32 cellular contexts compared by ENCODE assay signal in genomic region chr11:26580929-26581328, GRCh38. TPM values are rescaled to one million over a fixed set of nuclear protein-coding genes. Genes with fewer than 3 reads are reported as not detected.
DNase-seq lines count a peak whose midpoint lies in the region; ATAC-seq and TF ChIP-seq lines count a peak whose summit lies in the region.
"Had no signal": no experiment of that assay in that cellular context is flagged by ENCODE, and none has a peak within 500 bp of the region (broad histone marks: within the 10 kb centered on the region; RNA-seq: fewer than 3 reads in every experiment).

No MANE protein-coding gene starts in this region.

- peaks cover 30% of the 10 kb centered on the region for H3F3A ChIP-seq in PC-9 (ENCODE audit: insufficient read depth, low read depth)

- H3K27me3 Mint-ChIP-seq in stimulated activated naive CD8-positive, alpha-beta T cell treated with anti-CD3 and anti-CD28 coated beads, Interleukin-15, amount 100 ng/mL, for 72 hours = no peaks in the 10 kb centered on the region
- no peaks in the 10 kb centered on the region for H3K27me3 Mint-ChIP-seq in activated T-helper 2 cell treated with anti-CD3 and anti-CD28 coated beads, Interferon-gamma antibody, Interleukin-2, Interleukin-4, amounts not matched to agents 10 μg/mL and 5 μg/mL and 100 μg/mL, durations not matched to agents 14 hours and 24 hours and 36 hours (ENCODE audit: low read depth)
- H3K27me3 Mint-ChIP-seq: activated T-cell treated with anti-CD3 and anti-CD28 coated beads, Interleukin-2, amount 50 U/mL, for 24 hours; natural killer cell treated with Interleukin-12 subunit alpha and Interleukin-12 subunit beta and Interleukin-15 and Interleukin-18, amount 100 ng/mL, for 72 hours; stimulated activated naive B cell treated with anti-CD40 and anti-IgM and Interleukin-4, amounts not matched to agents 10 μg/mL and 1 μg/mL and 100 μg/mL, for 72 hours had no signal

- CTCF ChIA-PET in PC-9 (lab: Charles Lee) = no interaction called here
- CTCF ChIA-PET in A673 (lab: Charles Lee) = no interaction called here

- H3K27me3 ChIP-seq in PC-9 (ENCODE audit: insufficient read depth, low read depth) (no peaks in the 10 kb centered on the region), A673 (replicated peaks; ENCODE audit: insufficient read depth, low read depth, low read length, poor library complexity) (no peaks in the 10 kb centered on the region)
- H3K27me3 ChIP-seq: adrenal gland, cardiac muscle cell, hepatocyte, Peyer's patch, testis had no signal

- intact Hi-C loops in PC-9 (cut with micrococcal nuclease; ENCODE audit: unreplicated experiment) (loop anchor here (5.0 kb wide), 1 partner anchor 41 kb away; no protein-coding TSS in a partner anchor), A673 (cut with micrococcal nuclease; ENCODE audit: unreplicated experiment) (no loop called here)
- intact Hi-C loops in activated T-helper 2 cell treated with anti-CD3 and anti-CD28 coated beads, Interferon-gamma antibody, Interleukin-2, Interleukin-4, amounts not matched to agents 10 μg/mL and 5 μg/mL and 100 μg/mL, durations not matched to agents 14 hours and 24 hours and 36 hours (cut with micrococcal nuclease) = no loop called here

- H2AFZ ChIP-seq in PC-9 = no peak overlapping the region
- H2AFZ ChIP-seq: GM23338, hepatocyte had no signal

- no peak for ATAC-seq in stimulated activated naive CD8-positive, alpha-beta T cell treated with anti-CD3 and anti-CD28 coated beads, Interleukin-15, amount 100 ng/mL, for 72 hours
- ATAC-seq: CD8-positive, alpha-beta T cell; GM23338; natural killer cell treated with Interleukin-12 subunit alpha and Interleukin-12 subunit beta and Interleukin-15 and Interleukin-18, amount 100 ng/mL, for 72 hours; stimulated activated naive B cell treated with anti-CD40 and anti-IgM and Interleukin-4, amounts not matched to agents 10 μg/mL and 1 μg/mL and 100 μg/mL, for 72 hours had no signal

- TF ChIP-seq CTCF in PC-9 (conservative IDR thresholded peaks at IDR 0.05) (no peak), epithelial cell of esophagus (IDR thresholded peaks at IDR 0.05; ENCODE audit: insufficient read depth, low read depth, low read length, missing control alignments) (no peak), A673 (conservative IDR thresholded peaks at IDR 0.05; ENCODE audit: low read depth, low read length) (no peak)

- H3K27ac ChIP-seq in PC-9 (no peak overlapping the region; the same call in 1 of the 2 replicates), A673 (ENCODE audit: low read depth, low read length, poor library complexity, severe bottlenecking) (no peak overlapping the region)
- H3K27ac ChIP-seq: adrenal gland, cardiac muscle cell, hepatocyte, left ventricle myocardium inferior, Peyer's patch, testis had no signal

- H3K9me2 ChIP-seq in PC-9 (ENCODE audit: insufficient read depth) = no peaks in the 10 kb centered on the region

- POLR2A ChIA-PET in PC-9 (lab: Charles Lee; ENCODE audit: unreplicated experiment) = no interaction called here
- POLR2A ChIA-PET in A673 (lab: Charles Lee; ENCODE audit: low non-redundant PET) = no interaction called here

- H3K9me3 ChIP-seq in PC-9 (ENCODE audit: insufficient read depth, low read depth) = no peaks in the 10 kb centered on the region
- H3K9me3 ChIP-seq in A673 (ENCODE audit: low read depth, low read length, poor library complexity, severe bottlenecking) = no peaks in the 10 kb centered on the region
- H3K9me3 ChIP-seq: adrenal gland, left ventricle myocardium inferior, Peyer's patch, testis had no signal

- DNase-seq in PC-9 (peak in 1 of 2 experiments; percentile 78), epithelial cell of esophagus (ENCODE audit: low read depth) (peak; percentile 41), iris pigment epithelial cell (ENCODE audit: low read depth) (peak; percentile 74), A673 (ENCODE audit: low spot score) (no peak)
- DNase-seq in activated CD4-positive, alpha-beta T cell treated with anti-CD3 and anti-CD28 coated beads for 4 hours = no peak
- no peak for DNase-seq in stimulated activated naive CD8-positive, alpha-beta T cell treated with anti-CD3 and anti-CD28 coated beads, Interleukin-15, amount 100 ng/mL, for 72 hours
- DNase-seq in activated T-helper 2 cell treated with anti-CD3 and anti-CD28 coated beads, Interferon-gamma antibody, Interleukin-2, Interleukin-4, amounts not matched to agents 10 μg/mL and 5 μg/mL and 100 μg/mL, durations not matched to agents 14 hours and 24 hours and 36 hours (ENCODE audit: low spot score) = no peak
- DNase-seq: activated CD4-positive, alpha-beta T cell treated with anti-CD3 and anti-CD28 coated beads for 1 hour; activated T-cell treated with anti-CD3 and anti-CD28 coated beads, Interleukin-2, amount 50 U/mL, for 24 hours; adrenal gland; CD8-positive, alpha-beta T cell; cortex of kidney; foreskin melanocyte; KG1; left ventricle myocardium inferior; MM.1S; NCI-H1436 treated with DMSO at 0.1 percent for 48 hours; NCI-H2107; NCI-H510A; NK-92 treated with Interleukin-12 subunit alpha and Interleukin-12 subunit beta, amount 100 ng/mL, for 24 hours; Peyer's patch; retina; stimulated activated CD4-positive, alpha-beta T cell treated with anti-CD3 and anti-CD28 coated beads, Interleukin-4, amount 100 ng/mL, for 24 hours; stimulated activated naive B cell treated with anti-CD40 and anti-IgM and Interleukin-4, amounts not matched to agents 10 μg/mL and 1 μg/mL and 100 μg/mL, for 72 hours; testis had no signal

- H3K36me3 ChIP-seq in PC-9 (ENCODE audit: low read depth) (no peaks in the 10 kb centered on the region), A673 (ENCODE audit: insufficient read depth, low read length, poor library complexity, severe bottlenecking) (no peaks in the 10 kb centered on the region)
- H3K36me3 ChIP-seq: adrenal gland, cardiac muscle cell, left ventricle myocardium inferior, Peyer's patch had no signal

- H3K4me3 Mint-ChIP-seq in stimulated activated naive CD8-positive, alpha-beta T cell treated with anti-CD3 and anti-CD28 coated beads, Interleukin-15, amount 100 ng/mL, for 72 hours = no peak overlapping the region
- H3K4me3 Mint-ChIP-seq in activated T-helper 2 cell treated with anti-CD3 and anti-CD28 coated beads, Interferon-gamma antibody, Interleukin-2, Interleukin-4, amounts not matched to agents 10 μg/mL and 5 μg/mL and 100 μg/mL, durations not matched to agents 14 hours and 24 hours and 36 hours (ENCODE audit: low read depth) = no peak overlapping the region
- H3K4me3 Mint-ChIP-seq: activated T-cell treated with anti-CD3 and anti-CD28 coated beads, Interleukin-2, amount 50 U/mL, for 24 hours; CD8-positive, alpha-beta T cell; GM23338; natural killer cell treated with Interleukin-12 subunit alpha and Interleukin-12 subunit beta and Interleukin-15 and Interleukin-18, amount 100 ng/mL, for 72 hours; stimulated activated naive B cell treated with anti-CD40 and anti-IgM and Interleukin-4, amounts not matched to agents 10 μg/mL and 1 μg/mL and 100 μg/mL, for 72 hours; T-helper 1 cell treated with Interleukin-12 subunit alpha and Interleukin-12 subunit beta and Interleukin-4 antibody, amounts not matched to agents 30 μg/mL and 1 μg/mL, for 36 hours had no signal

- H3K4me1 Mint-ChIP-seq in stimulated activated naive CD8-positive, alpha-beta T cell treated with anti-CD3 and anti-CD28 coated beads, Interleukin-15, amount 100 ng/mL, for 72 hours = no peaks in the 10 kb centered on the region
- no peaks in the 10 kb centered on the region for H3K4me1 Mint-ChIP-seq in activated T-helper 2 cell treated with anti-CD3 and anti-CD28 coated beads, Interferon-gamma antibody, Interleukin-2, Interleukin-4, amounts not matched to agents 10 μg/mL and 5 μg/mL and 100 μg/mL, durations not matched to agents 14 hours and 24 hours and 36 hours (ENCODE audit: low read depth)
- H3K4me1 Mint-ChIP-seq: stimulated activated naive B cell treated with anti-CD40 and anti-IgM and Interleukin-4, amounts not matched to agents 10 μg/mL and 1 μg/mL and 100 μg/mL, for 72 hours had no signal

- BruUV-seq in PC-9 (replicated peaks; lab: Mats Ljungman, UMichigan) (no TSS peak), A673 (replicated peaks; lab: Mats Ljungman, UMichigan) (no TSS peak)

- H3K4me1 ChIP-seq in PC-9 (replicated peaks; ENCODE audit: insufficient read depth) = peaks cover 54% of the 10 kb centered on the region
- no peaks in the 10 kb centered on the region for H3K4me1 ChIP-seq in A673 (ENCODE audit: insufficient read depth, low read length, poor library complexity, severe bottlenecking)
- H3K4me1 ChIP-seq: adrenal gland, left ventricle myocardium inferior, Peyer's patch, testis had no signal

- no peaks in the 10 kb centered on the region for H3K36me3 Mint-ChIP-seq in activated T-helper 2 cell treated with anti-CD3 and anti-CD28 coated beads, Interferon-gamma antibody, Interleukin-2, Interleukin-4, amounts not matched to agents 10 μg/mL and 5 μg/mL and 100 μg/mL, durations not matched to agents 14 hours and 24 hours and 36 hours (ENCODE audit: low read depth)
- H3K36me3 Mint-ChIP-seq: CD8-positive, alpha-beta T cell; natural killer cell treated with Interleukin-12 subunit alpha and Interleukin-12 subunit beta and Interleukin-15 and Interleukin-18, amount 100 ng/mL, for 72 hours; stimulated activated naive B cell treated with anti-CD40 and anti-IgM and Interleukin-4, amounts not matched to agents 10 μg/mL and 1 μg/mL and 100 μg/mL, for 72 hours had no signal

- no peak overlapping the region for H3K27ac Mint-ChIP-seq in stimulated activated naive CD8-positive, alpha-beta T cell treated with anti-CD3 and anti-CD28 coated beads, Interleukin-15, amount 100 ng/mL, for 72 hours
- H3K27ac Mint-ChIP-seq in activated T-helper 2 cell treated with anti-CD3 and anti-CD28 coated beads, Interferon-gamma antibody, Interleukin-2, Interleukin-4, amounts not matched to agents 10 μg/mL and 5 μg/mL and 100 μg/mL, durations not matched to agents 14 hours and 24 hours and 36 hours = no peak overlapping the region
- H3K27ac Mint-ChIP-seq: activated T-cell treated with anti-CD3 and anti-CD28 coated beads, Interleukin-2, amount 50 U/mL, for 24 hours; CD8-positive, alpha-beta T cell; natural killer cell treated with Interleukin-12 subunit alpha and Interleukin-12 subunit beta and Interleukin-15 and Interleukin-18, amount 100 ng/mL, for 72 hours; stimulated activated naive B cell treated with anti-CD40 and anti-IgM and Interleukin-4, amounts not matched to agents 10 μg/mL and 1 μg/mL and 100 μg/mL, for 72 hours; T-helper 1 cell treated with Interleukin-12 subunit alpha and Interleukin-12 subunit beta and Interleukin-4 antibody, amounts not matched to agents 30 μg/mL and 1 μg/mL, for 36 hours had no signal

- no peaks in the 10 kb centered on the region for H4K20me1 ChIP-seq in PC-9 (ENCODE audit: insufficient read depth)

- H3K79me2 ChIP-seq in PC-9 (ENCODE audit: low read depth) = no peaks in the 10 kb centered on the region
- H3K79me2 ChIP-seq: hepatocyte had no signal

- H3K4me3 ChIP-seq in PC-9 (no peak overlapping the region), epithelial cell of esophagus (ENCODE audit: low read length) (no peak overlapping the region), A673 (ENCODE audit: low read depth, low read length, poor library complexity, severe bottlenecking) (no peak overlapping the region)
- H3K4me3 ChIP-seq: adrenal gland, cardiac muscle cell, GM23338, hepatocyte, left ventricle myocardium inferior, Peyer's patch, testis had no signal

- H3K4me2 ChIP-seq in PC-9 = peak overlapping the region; percentile 13; the same call in 1 of the 2 replicates
- H3K4me2 ChIP-seq: GM23338, hepatocyte had no signal

- H3K9me3 Mint-ChIP-seq in stimulated activated naive CD8-positive, alpha-beta T cell treated with anti-CD3 and anti-CD28 coated beads, Interleukin-15, amount 100 ng/mL, for 72 hours = peaks cover 0 to 6% of the 10 kb centered on the region in 2 donors
- peaks cover 4% of the 10 kb centered on the region for H3K9me3 Mint-ChIP-seq in activated T-helper 2 cell treated with anti-CD3 and anti-CD28 coated beads, Interferon-gamma antibody, Interleukin-2, Interleukin-4, amounts not matched to agents 10 μg/mL and 5 μg/mL and 100 μg/mL, durations not matched to agents 14 hours and 24 hours and 36 hours
- H3K9me3 Mint-ChIP-seq: activated T-cell treated with anti-CD3 and anti-CD28 coated beads, Interleukin-2, amount 50 U/mL, for 24 hours; CD8-positive, alpha-beta T cell; GM23338; stimulated activated naive B cell treated with anti-CD40 and anti-IgM and Interleukin-4, amounts not matched to agents 10 μg/mL and 1 μg/mL and 100 μg/mL, for 72 hours had no signal

RNA-seq across cellular contexts. Expression of gene MUC15, which starts 8.9 kb away (rescaled TPM):
- total RNA-seq in PC-9 (2021) = 0.18 and 0.70 TPM in 2 replicates
- total RNA-seq in activated T-helper 2 cell treated with anti-CD3 and anti-CD28 coated beads, Interferon-gamma antibody, Interleukin-2, Interleukin-4, amounts not matched to agents 10 μg/mL and 5 μg/mL and 100 μg/mL, durations not matched to agents 14 hours and 24 hours and 36 hours = not detected in 2 replicates
- not detected in 2 replicates for total RNA-seq in A673 (2021)
- total RNA-seq: cardiac muscle cell; CD8-positive, alpha-beta T cell; GM23338; HT1080; left ventricle myocardium inferior; natural killer cell treated with Interleukin-12 subunit alpha and Interleukin-12 subunit beta and Interleukin-15 and Interleukin-18, amount 100 ng/mL, for 72 hours; osteocyte; Peyer's patch had no signal

Comparison
In these comparisons a context has a peak if more than half of its experiments do, and no peak if none do; other contexts are left out.
1. DNase-seq: peak in epithelial cell of esophagus (single experiment) and iris pigment epithelial cell (single experiment); none in activated CD4-positive, alpha-beta T cell treated with anti-CD3 and anti-CD28 coated beads for 4 hours (0 of 2), stimulated activated naive CD8-positive, alpha-beta T cell treated with anti-CD3 and anti-CD28 coated beads, Interleukin-15, amount 100 ng/mL, for 72 hours (0 of 2), activated T-helper 2 cell treated with anti-CD3 and anti-CD28 coated beads, Interferon-gamma antibody, Interleukin-2, Interleukin-4, amounts not matched to agents 10 μg/mL and 5 μg/mL and 100 μg/mL, durations not matched to agents 14 hours and 24 hours and 36 hours (single experiment) and A673 (single experiment).